ENCODE assay signal across 1 cellular context in the genomic region with DNA sequence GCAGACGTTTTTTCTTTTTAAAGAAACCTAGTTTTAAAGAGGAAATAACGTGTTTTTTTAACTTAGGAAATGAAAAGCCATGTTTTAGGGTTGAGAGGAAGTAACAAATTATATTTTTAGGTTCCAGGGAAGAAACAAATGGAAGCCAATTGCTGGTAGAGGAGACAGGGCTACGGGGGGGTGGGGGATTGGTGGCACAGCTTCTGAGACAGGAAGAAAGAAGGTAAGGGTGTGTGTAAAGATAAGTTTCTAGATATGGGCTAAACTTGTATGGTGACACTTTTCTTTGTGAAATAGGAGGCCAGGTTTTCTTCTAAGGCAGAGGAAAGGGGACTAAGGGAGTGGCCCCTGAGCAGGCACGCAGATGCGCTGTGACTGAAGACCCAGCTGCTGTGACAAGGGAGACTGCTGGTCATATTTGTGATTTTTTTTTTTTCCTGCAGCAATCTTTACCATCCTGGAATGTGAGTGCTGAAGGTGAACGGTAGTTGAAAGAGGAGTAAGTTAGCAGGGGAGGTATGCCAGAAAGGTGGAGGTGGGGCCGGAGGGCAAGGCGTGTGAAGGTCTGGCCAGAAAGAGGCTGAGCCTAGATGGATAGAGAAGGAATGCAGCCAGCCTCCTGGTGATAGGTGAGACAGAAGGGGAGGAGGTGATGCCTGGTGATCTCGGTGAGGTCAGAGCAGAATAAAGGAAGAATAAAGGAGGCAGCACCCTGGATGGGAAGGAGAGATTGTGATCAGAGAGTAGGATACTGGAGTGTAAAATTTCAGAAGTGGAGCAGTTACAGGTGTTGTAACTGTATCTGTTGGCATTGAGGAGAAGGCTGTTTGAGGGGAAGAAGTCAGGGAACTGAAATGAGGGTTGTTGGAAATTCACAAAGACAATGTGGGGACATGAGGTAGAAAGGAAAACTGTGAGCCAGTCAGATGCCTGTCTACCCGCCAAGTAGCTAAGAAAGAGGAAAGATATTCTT.
TF ChIP-seq lines count a peak whose summit lies in the region.

No MANE protein-coding gene starts in this region.

TF ChIP-seq in H1, 55 proteins besides CTCF, POLR2A, EP300 and RAD21:
- TF ChIP-seq, protein P1, sequence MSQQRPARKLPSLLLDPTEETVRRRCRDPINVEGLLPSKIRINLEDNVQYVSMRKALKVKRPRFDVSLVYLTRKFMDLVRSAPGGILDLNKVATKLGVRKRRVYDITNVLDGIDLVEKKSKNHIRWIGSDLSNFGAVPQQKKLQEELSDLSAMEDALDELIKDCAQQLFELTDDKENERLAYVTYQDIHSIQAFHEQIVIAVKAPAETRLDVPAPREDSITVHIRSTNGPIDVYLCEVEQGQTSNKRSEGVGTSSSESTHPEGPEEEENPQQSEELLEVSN (IDR thresholded peaks at IDR 0.05) = no peak
- TF ChIP-seq ZNF274 (IDR thresholded peaks at IDR 0.05; ENCODE audit: borderline replicate concordance, extremely low read depth, low read length) = no peak
- no peak for TF ChIP-seq YY1 (IDR thresholded peaks at IDR 0.05; ENCODE audit: low read depth, low read length)
- TF ChIP-seq BACH1 (IDR thresholded peaks at IDR 0.05; ENCODE audit: low read length) = no peak
- TF ChIP-seq MAX (IDR thresholded peaks at IDR 0.05) = 0 out of 2 replicates have a peak, but pooled peaks have one; percentile 14
- TF ChIP-seq HDAC6 (IDR thresholded peaks at IDR 0.05; ENCODE audit: low read depth, low read length) = no peak
- TF ChIP-seq TEAD4 (IDR thresholded peaks at IDR 0.05; ENCODE audit: low read depth, low read length) = peak; percentile 70
